ENCODE assay signal across 1 cellular context in genomic region chr7:123715198-123715597, GRCh38.
A peak's percentile ranks its signal among the peaks of the same experiment; 100 is the strongest.
TF ChIP-seq lines count a peak whose summit lies in the region.

No MANE protein-coding gene starts in this region.

TF ChIP-seq in K562, 482 proteins besides CTCF, POLR2A, EP300 and RAD21 (continued from another document and continues in another):
- TF ChIP-seq ZHX1 (conservative IDR thresholded peaks at IDR 0.05; ENCODE audit: low read length), result no peak
- no peak for TF ChIP-seq IFI16 (CRISPR knock-in tag; IDR thresholded peaks at IDR 0.05)
- TF ChIP-seq RBM25 (IDR thresholded peaks at IDR 0.05; ENCODE audit: low read depth, low read length, severe bottlenecking), result no peak
- TF ChIP-seq DMBX1 (CRISPR knock-in tag; IDR thresholded peaks at IDR 0.05; ENCODE audit: borderline replicate concordance), result no peak
- no peak for TF ChIP-seq NFIC (IDR thresholded peaks at IDR 0.05)
- no peak for TF ChIP-seq FOXA1 (IDR thresholded peaks at IDR 0.05; ENCODE audit: borderline replicate concordance)
- no peak for TF ChIP-seq ZNF449 (CRISPR knock-in tag; IDR thresholded peaks at IDR 0.05)
- TF ChIP-seq MEIS2 (IDR thresholded peaks at IDR 0.05; ENCODE audit: partially characterized antibody), result peak; percentile 84
- peak; percentile 77 for TF ChIP-seq SMARCE1 (IDR thresholded peaks at IDR 0.05)
- no peak for TF ChIP-seq MYBL2 (IDR thresholded peaks at IDR 0.05; ENCODE audit: low read depth)
- TF ChIP-seq MYBL2 (CRISPR knock-in tag; IDR thresholded peaks at IDR 0.05; ENCODE audit: borderline replicate concordance), result no peak
- TF ChIP-seq ZBTB26 (CRISPR knock-in tag; IDR thresholded peaks at IDR 0.05), result no peak
- no peak for TF ChIP-seq ZNF324 (CRISPR knock-in tag; IDR thresholded peaks at IDR 0.05)
- no peak for TF ChIP-seq HNRNPUL1 (IDR thresholded peaks at IDR 0.05; ENCODE audit: low read length)
- TF ChIP-seq CTCFL (IDR thresholded peaks at IDR 0.05; ENCODE audit: borderline replicate concordance, insufficient read depth, low read depth, low read length, poor library complexity, severe bottlenecking), result no peak
- peak; percentile 73 for TF ChIP-seq TEAD4 (IDR thresholded peaks at IDR 0.05; ENCODE audit: low read length)
- no peak for TF ChIP-seq TEAD4 (CRISPR knock-in tag; IDR thresholded peaks at IDR 0.05; ENCODE audit: borderline replicate concordance)
- peak; percentile 60 for TF ChIP-seq SOX6 (IDR thresholded peaks at IDR 0.05)
- no peak for TF ChIP-seq ZNF217 (CRISPR knock-in tag; IDR thresholded peaks at IDR 0.05)
- no peak for TF ChIP-seq ZZZ3 (IDR thresholded peaks at IDR 0.05)
- 0 out of 2 replicates have a peak, but pooled peaks have one; percentile 15 for TF ChIP-seq GATA2 (CRISPR knock-in tag; IDR thresholded peaks at IDR 0.05)
- peak; percentile 43; the same call in 1 of the 2 replicates for TF ChIP-seq POLR2H (tag; IDR thresholded peaks at IDR 0.05; ENCODE audit: low read depth)
- TF ChIP-seq JUN (IDR thresholded peaks at IDR 0.05; ENCODE audit: borderline replicate concordance, low read depth, low read length), result 0 out of 2 replicates have a peak, but pooled peaks have one; percentile 56
- no peak for TF ChIP-seq JUN (CRISPR knock-in tag; IDR thresholded peaks at IDR 0.05; ENCODE audit: borderline replicate concordance)
- TF ChIP-seq ZBTB12 (CRISPR knock-in tag; IDR thresholded peaks at IDR 0.05), result no peak
- TF ChIP-seq ZBTB1 (CRISPR knock-in tag; IDR thresholded peaks at IDR 0.05; ENCODE audit: borderline replicate concordance, low read depth), result no peak
- no peak for TF ChIP-seq RAD51 (IDR thresholded peaks at IDR 0.05; ENCODE audit: borderline replicate concordance, low read depth)
- peak; percentile 76; the same call in 1 of the 2 replicates for TF ChIP-seq ATF3 (IDR thresholded peaks at IDR 0.05)
- TF ChIP-seq ATF3 (CRISPR knock-in tag; conservative IDR thresholded peaks at IDR 0.05), result no peak
- TF ChIP-seq MAFF (IDR thresholded peaks at IDR 0.05; ENCODE audit: low read length), result no peak
- no peak for TF ChIP-seq BHLHE40 (IDR thresholded peaks at IDR 0.05; ENCODE audit: low read length)
- no peak for TF ChIP-seq ZNF518B (CRISPR knock-in tag; IDR thresholded peaks at IDR 0.05)
- TF ChIP-seq ZNF592 (IDR thresholded peaks at IDR 0.05), result no peak
- TF ChIP-seq DEAF1 (CRISPR knock-in tag; IDR thresholded peaks at IDR 0.05), result no peak
- TF ChIP-seq DPF2 (IDR thresholded peaks at IDR 0.05), result peak; percentile 73
- TF ChIP-seq NR2C1 (IDR thresholded peaks at IDR 0.05), result no peak
- TF ChIP-seq NR2C1 (tag; IDR thresholded peaks at IDR 0.05), result no peak
- peak in 1 of 2 experiments; percentile 25; a peak in 1 of 4 replicates for TF ChIP-seq TEAD1 (CRISPR knock-in tag; IDR thresholded peaks at IDR 0.05)
- TF ChIP-seq CBFA2T3 (IDR thresholded peaks at IDR 0.05), result peak; percentile 61
- TF ChIP-seq PKNOX1 (IDR thresholded peaks at IDR 0.05), result peak; percentile 79
- no peak for TF ChIP-seq ZNF175 (CRISPR knock-in tag; IDR thresholded peaks at IDR 0.05; ENCODE audit: low read depth)
- TF ChIP-seq MEF2D (tag; conservative IDR thresholded peaks at IDR 0.05; ENCODE audit: low read depth), result no peak
- TF ChIP-seq ZKSCAN1 (IDR thresholded peaks at IDR 0.05; ENCODE audit: low read depth, low read length), result no peak
- peak; percentile 72 to 83; a peak in 3 of 4 replicates for TF ChIP-seq KDM1A (IDR thresholded peaks at IDR 0.05)
- TF ChIP-seq OTX1 (CRISPR knock-in tag; IDR thresholded peaks at IDR 0.05), result no peak
- no peak for TF ChIP-seq PML (IDR thresholded peaks at IDR 0.05; ENCODE audit: low read length)
